In genomic region chr3:156681003-156681402, GRCh38 we compare ENCODE assay signal across 8 cellular contexts. TPM values are rescaled to one million over a fixed set of nuclear protein-coding genes. Genes with fewer than 3 reads are reported as not detected.
A peak's percentile ranks its signal among the peaks of the same experiment; 100 is the strongest.
DNase-seq lines count a peak whose midpoint lies in the region; ATAC-seq lines count a peak whose summit lies in the region.

No MANE protein-coding gene starts in this region.

- peaks cover 8 to 56% (median 21%) of the 10 kb centered on the region in 5 donors for H3K36me3 Mint-ChIP-seq in naive thymus-derived CD4-positive, alpha-beta T cell

- POLR2A ChIA-PET in naive thymus-derived CD4-positive, alpha-beta T cell (lab: Charles Lee), result no interaction called here

- H3K27me3 Mint-ChIP-seq in naive thymus-derived CD4-positive, alpha-beta T cell, result no peaks in the 10 kb centered on the region

- ATAC-seq in GM19468 (IDR thresholded peaks at IDR 0.05; ENCODE audit: extremely low read depth, unreplicated experiment) (peak; percentile 69), HG03460 (IDR thresholded peaks at IDR 0.05; ENCODE audit: unreplicated experiment) (peak; percentile 57)
- peak; percentile 57 for ATAC-seq in naive thymus-derived CD4-positive, alpha-beta T cell

- H3K27ac ChIP-seq in duodenal mucosa (ENCODE audit: low read depth, low read length), result no peak overlapping the region
- no peak overlapping the region for H3K27ac ChIP-seq in naive thymus-derived CD4-positive, alpha-beta T cell (ENCODE audit: low read depth, low read length)

- no peak overlapping the region for H3K9ac ChIP-seq in duodenal mucosa (ENCODE audit: low read depth in 1 of 2, low read length in 2 of 2)

- peaks cover 68 to 73% of the 10 kb centered on the region in 2 donors for H3K4me1 ChIP-seq in duodenal mucosa (ENCODE audit: control insufficient read depth in 1 of 2, insufficient read depth in 2 of 2, low read length in 2 of 2)
- peaks cover 51 to 55% of the 10 kb centered on the region in 2 donors for H3K4me1 ChIP-seq in naive thymus-derived CD4-positive, alpha-beta T cell (ENCODE audit: control insufficient read depth in 2 of 2, insufficient read depth in 2 of 2, low read length in 2 of 2)

- H3K27ac Mint-ChIP-seq in naive thymus-derived CD4-positive, alpha-beta T cell, result peak overlapping the region in 1 of 9 donors; percentile 50

- DNase-seq in DMS79 treated with DMSO at 0.1 percent for 48 hours (lab: John Stamatoyannopoulos, UW) (peak; percentile 71), NOMO-1 treated with dmso at 0.1 percent for 144 hours (lab: John Stamatoyannopoulos, UW; ENCODE audit: unreplicated experiment) (peak; percentile 64), NCI-H187 treated with DMSO at 0.1 percent for 48 hours (lab: John Stamatoyannopoulos, UW) (no peak), globus pallidus (ENCODE audit: low spot score) (no peak)
- no peak for DNase-seq in naive thymus-derived CD4-positive, alpha-beta T cell

- peaks cover 8 to 21% of the 10 kb centered on the region in 2 donors for H3K36me3 ChIP-seq in duodenal mucosa (ENCODE audit: control insufficient read depth in 1 of 2, insufficient read depth in 2 of 2, low read length in 2 of 2)
- H3K36me3 ChIP-seq in naive thymus-derived CD4-positive, alpha-beta T cell (ENCODE audit: control insufficient read depth in 2 of 3, insufficient read depth in 3 of 3, low read length in 3 of 3), result peaks cover 0 to 13% (median 0%) of the 10 kb centered on the region in 3 experiments

- no peaks in the 10 kb centered on the region for H3K9me3 Mint-ChIP-seq in naive thymus-derived CD4-positive, alpha-beta T cell

- peaks cover 58 to 92% (median 89%) of the 10 kb centered on the region in 7 donors for H3K4me1 Mint-ChIP-seq in naive thymus-derived CD4-positive, alpha-beta T cell

- H3K9me3 ChIP-seq in duodenal mucosa (ENCODE audit: control insufficient read depth in 1 of 2, low read length in 2 of 2), result no peaks in the 10 kb centered on the region
- no peaks in the 10 kb centered on the region for H3K9me3 ChIP-seq in naive thymus-derived CD4-positive, alpha-beta T cell (ENCODE audit: control insufficient read depth in 2 of 3, low read length in 3 of 3)

- peak overlapping the region in 7 of 10 donors; percentile 19 to 81 (median 54) for H3K4me3 Mint-ChIP-seq in naive thymus-derived CD4-positive, alpha-beta T cell

- H3K4me3 ChIP-seq in duodenal mucosa (ENCODE audit: low read depth in 1 of 2, low read length in 2 of 2), result peak overlapping the region; percentile 29 to 36
- no peak overlapping the region for H3K4me3 ChIP-seq in naive thymus-derived CD4-positive, alpha-beta T cell (ENCODE audit: low read length)

- H3K27me3 ChIP-seq in duodenal mucosa (ENCODE audit: control insufficient read depth in 1 of 2, insufficient read depth in 2 of 2, low read length in 2 of 2), result no peaks in the 10 kb centered on the region
- no peaks in the 10 kb centered on the region for H3K27me3 ChIP-seq in naive thymus-derived CD4-positive, alpha-beta T cell (ENCODE audit: control insufficient read depth in 2 of 2, insufficient read depth in 2 of 2, low read length in 2 of 2)

- CTCF ChIA-PET in naive thymus-derived CD4-positive, alpha-beta T cell (lab: Charles Lee), result no interaction called here

- intact Hi-C loops in naive thymus-derived CD4-positive, alpha-beta T cell (cut with micrococcal nuclease), result loop anchor here in 1 of 2 donors (1.0 kb wide), 1 partner anchor 10 kb away; no protein-coding TSS in a partner anchor

RNA-seq across cellular contexts. Expression of gene TIPARP, which starts 6.6 kb away (rescaled TPM):
- 10 to 100 TPM; 59.2 to 66.6 (median 64.3) TPM for total RNA-seq in naive thymus-derived CD4-positive, alpha-beta T cell
- 1 to 10 TPM; 4.2 to 8.4 TPM for polyA plus RNA-seq in naive thymus-derived CD4-positive, alpha-beta T cell

Comparison
In these comparisons a context has a peak if more than half of its experiments do, and no peak if none do; other contexts are left out.
1. DNase-seq: peak in DMS79 treated with DMSO at 0.1 percent for 48 hours (single experiment) and NOMO-1 treated with dmso at 0.1 percent for 144 hours (single experiment); none in naive thymus-derived CD4-positive, alpha-beta T cell (0 of 9), NCI-H187 treated with DMSO at 0.1 percent for 48 hours (single experiment) and globus pallidus (single experiment).
2. Peak in every context shown above with its lines, with median percentiles within 50 percentile points of each other: ATAC-seq.